In genomic region chr11:65920035-65920802, GRCh38 we compare ENCODE assay signal across 8 cellular contexts. TPM values are rescaled to one million over a fixed set of nuclear protein-coding genes. Genes with fewer than 3 reads are reported as not detected.
DNase-seq lines count a peak whose midpoint lies in the region; ATAC-seq and TF ChIP-seq lines count a peak whose summit lies in the region.

No MANE protein-coding gene starts in this region.

- H3K27ac ChIP-seq in RWPE2 (ENCODE audit: poor library complexity, severe bottlenecking): peak overlapping the region; percentile 98

- no peaks in the 10 kb centered on the region for H3K27me3 ChIP-seq in RWPE2 (ENCODE audit: insufficient read depth, poor library complexity, severe bottlenecking)

- TF ChIP-seq CTCF in RWPE2 (IDR thresholded peaks at IDR 0.05; ENCODE audit: poor library complexity, severe bottlenecking): no peak
- TF ChIP-seq CTCF in fibroblast of the aortic adventitia (IDR thresholded peaks at IDR 0.05; ENCODE audit: insufficient read depth, low read length): no peak
- no peak for TF ChIP-seq CTCF in retinal pigment epithelial cell (conservative IDR thresholded peaks at IDR 0.05; ENCODE audit: low read depth, low read length)

- ATAC-seq in RWPE2 (ENCODE audit: low read depth) (no peak), HG03097 (IDR thresholded peaks at IDR 0.05; ENCODE audit: low FRiP score, unreplicated experiment) (no peak)

- H3K9me3 ChIP-seq in RWPE2 (ENCODE audit: severe bottlenecking): no peaks in the 10 kb centered on the region

- peak overlapping the region; percentile 80 for H3K4me3 ChIP-seq in RWPE2 (ENCODE audit: severe bottlenecking)
- peak overlapping the region; percentile 83 for H3K4me3 ChIP-seq in fibroblast of the aortic adventitia (ENCODE audit: low read depth, low read length)
- peak overlapping the region; percentile 76 for H3K4me3 ChIP-seq in retinal pigment epithelial cell (ENCODE audit: low read length)

- H3K4me1 ChIP-seq in RWPE2 (ENCODE audit: insufficient read depth, poor library complexity, severe bottlenecking): peaks cover 36% of the 10 kb centered on the region

- peak; percentile 32 for DNase-seq in activated CD4-positive, alpha-beta T cell treated with anti-CD3 and anti-CD28 coated beads for 1 hour
- DNase-seq in activated CD4-positive, alpha-beta T cell treated with anti-CD3 and anti-CD28 coated beads for 4 hours: no peak
- DNase-seq in RWPE2 (ENCODE audit: low spot score): no peak
- no peak for DNase-seq in fibroblast of the aortic adventitia (ENCODE audit: low read depth)
- no peak for DNase-seq in retinal pigment epithelial cell (ENCODE audit: low read depth)
- DNase-seq in NOMO-1 treated with DMSO at 0.1 percent for 48 hours (lab: John Stamatoyannopoulos, UW; ENCODE audit: unreplicated experiment): no peak
- no peak for DNase-seq in NCI-H2029 (lab: John Stamatoyannopoulos, UW)

- peaks cover 51% of the 10 kb centered on the region for H3K36me3 ChIP-seq in RWPE2 (ENCODE audit: low read depth)

RNA-seq across cellular contexts. Expression of gene DRAP1, which starts 1.0 kb away (rescaled TPM):
- 155 and 317 TPM in 2 replicates for total RNA-seq in fibroblast of the aortic adventitia (ENCODE audit: low replicate concordance)

RNA-seq across cellular contexts. Expression of gene C11orf68, which starts 1.4 kb away (rescaled TPM):
- total RNA-seq in fibroblast of the aortic adventitia (ENCODE audit: low replicate concordance): 9.6 and 44.8 TPM in 2 replicates

RNA-seq across cellular contexts. Expression of gene FOSL1, which starts 20.0 kb away (rescaled TPM):
- total RNA-seq in fibroblast of the aortic adventitia (ENCODE audit: low replicate concordance): 11.4 and 73.9 TPM in 2 replicates

RNA-seq across cellular contexts. Expression of gene TSGA10IP, which starts 25.1 kb away (rescaled TPM):
- total RNA-seq in fibroblast of the aortic adventitia (ENCODE audit: low replicate concordance): not detected in 2 replicates

RNA-seq across cellular contexts. Expression of gene CCDC85B, which starts 29.7 kb away (rescaled TPM):
- 75.0 and 288 TPM in 2 replicates for total RNA-seq in fibroblast of the aortic adventitia (ENCODE audit: low replicate concordance)
